20 cellular contexts compared by ENCODE assay signal in genomic region chr4:101251261-101251660, GRCh38.
A peak's percentile ranks its signal among the peaks of the same experiment; 100 is the strongest.
DNase-seq lines count a peak whose midpoint lies in the region; ATAC-seq, FAIRE-seq and TF ChIP-seq lines count a peak whose summit lies in the region.
"Had no signal": no experiment of that assay in that cellular context is flagged by ENCODE, and none has a peak within 500 bp of the region (broad histone marks: within the 10 kb centered on the region; RNA-seq: fewer than 3 reads in every experiment).

No MANE protein-coding gene starts in this region.

- no peaks in the 10 kb centered on the region for H3K4me1 ChIP-seq in kidney (ENCODE audit: control insufficient read depth in 1 of 2, insufficient read depth in 1 of 2, low read depth in 1 of 2, low read length in 2 of 2)

- intact Hi-C loops in activated CD4-positive, alpha-beta T cell treated with anti-CD3 and anti-CD28 coated beads for 36 hours (cut with DNase I, micrococcal nuclease), result no loop called here
- intact Hi-C loops in kidney (cut with DNase I), result no loop called here

- H3K9me3 ChIP-seq in kidney (ENCODE audit: control insufficient read depth in 1 of 2, low read length in 2 of 2), result no peaks in the 10 kb centered on the region

- H3K9ac ChIP-seq in kidney (ENCODE audit: low read length in 2 of 2), result no peak overlapping the region
- H3K9ac ChIP-seq: GM23248 had no signal

- H3K4me3 ChIP-seq in kidney (ENCODE audit: low read length in 2 of 2), result no peak overlapping the region
- H3K4me3 ChIP-seq: GM23248 had no signal

- no peaks in the 10 kb centered on the region for H3K9me3 Mint-ChIP-seq in activated CD4-positive, alpha-beta T cell treated with anti-CD3 and anti-CD28 coated beads for 36 hours (ENCODE audit: low read depth)
- H3K9me3 Mint-ChIP-seq: CD4-positive, alpha-beta memory T cell had no signal

- FAIRE-seq in GM19239 (lab: Jason Lieb, UNC), result peak; percentile 57
- FAIRE-seq in frontal cortex (lab: Jason Lieb, UNC), result peak; percentile 49
- no peak for FAIRE-seq in kidney (lab: Jason Lieb, UNC)
- FAIRE-seq: G401.6, GM12892, H1 had no signal

- no peaks in the 10 kb centered on the region for H3K36me3 ChIP-seq in kidney (ENCODE audit: control insufficient read depth in 1 of 2, insufficient read depth in 2 of 2, low read length in 2 of 2)

- POLR2A ChIA-PET in activated CD4-positive, alpha-beta T cell treated with anti-CD3 and anti-CD28 coated beads for 36 hours (lab: Charles Lee), result no interaction called here

- no peak overlapping the region for H3K4me3 Mint-ChIP-seq in activated CD4-positive, alpha-beta T cell treated with anti-CD3 and anti-CD28 coated beads for 36 hours
- H3K4me3 Mint-ChIP-seq: CD4-positive, alpha-beta memory T cell had no signal

- ATAC-seq in HG03095 (IDR thresholded peaks at IDR 0.05; ENCODE audit: unreplicated experiment), result no peak
- no peak for ATAC-seq in activated CD4-positive, alpha-beta T cell treated with anti-CD3 and anti-CD28 coated beads for 36 hours

- CTCF ChIA-PET in activated CD4-positive, alpha-beta T cell treated with anti-CD3 and anti-CD28 coated beads for 36 hours (lab: Charles Lee), result interaction anchor here (1.4 kb wide), 1 partner anchor 9 kb away, joined by 3 read pairs; no protein-coding TSS in a partner anchor

- TF ChIP-seq CTCF in kidney (IDR thresholded peaks at IDR 0.05; ENCODE audit: borderline replicate concordance, extremely low read depth, insufficient read depth), result no peak

- DNase-seq in GM19239 (ENCODE audit: insufficient read length, low spot score) (no peak), NCI-H748 (lab: John Stamatoyannopoulos, UW; ENCODE audit: unreplicated experiment) (peak; percentile 44), dermis blood vessel endothelial cell (peak; percentile 66), frontal cortex (ENCODE audit: low spot score in 2 of 2) (no peak), kidney (no peak)
- DNase-seq in activated CD4-positive, alpha-beta T cell treated with anti-CD3 and anti-CD28 coated beads for 36 hours, result no peak
- DNase-seq in stimulated activated CD4-positive, alpha-beta T cell treated with anti-CD3 and anti-CD28 coated beads, Interleukin-12 subunit alpha, Interleukin-12 subunit beta, amount 100 ng/mL, for 4 hours, result no peak
- DNase-seq: C1 segment of cervical spinal cord; Calu3; CD4-positive, alpha-beta memory T cell; COR-L47; DMS53; DMS79 treated with DMSO at 0.1 percent for 48 hours; GM23248; H7; HCEC 1CT had no signal

- H3K4me1 Mint-ChIP-seq in activated CD4-positive, alpha-beta T cell treated with anti-CD3 and anti-CD28 coated beads for 36 hours, result peaks cover 10% of the 10 kb centered on the region

- no peak overlapping the region for H3K27ac Mint-ChIP-seq in activated CD4-positive, alpha-beta T cell treated with anti-CD3 and anti-CD28 coated beads for 36 hours
- H3K27ac Mint-ChIP-seq: CD4-positive, alpha-beta memory T cell had no signal

- no peak overlapping the region for H3K27ac ChIP-seq in kidney (ENCODE audit: low read depth in 2 of 2, low read length in 2 of 2)
- H3K27ac ChIP-seq: GM23248 had no signal

- no peaks in the 10 kb centered on the region for H3K36me3 Mint-ChIP-seq in activated CD4-positive, alpha-beta T cell treated with anti-CD3 and anti-CD28 coated beads for 36 hours (ENCODE audit: low read depth)
- H3K36me3 Mint-ChIP-seq: CD4-positive, alpha-beta memory T cell had no signal

- H3K27me3 Mint-ChIP-seq in activated CD4-positive, alpha-beta T cell treated with anti-CD3 and anti-CD28 coated beads for 36 hours, result no peaks in the 10 kb centered on the region
- H3K27me3 Mint-ChIP-seq: CD4-positive, alpha-beta memory T cell had no signal

Comparison
In these comparisons a context has a peak if more than half of its experiments do, and no peak if none do; other contexts are left out.
1. DNase-seq: peak in NCI-H748 (single experiment) and dermis blood vessel endothelial cell (single experiment); none in GM19239 (single experiment), frontal cortex (0 of 2), activated CD4-positive, alpha-beta T cell treated with anti-CD3 and anti-CD28 coated beads for 36 hours (single experiment), kidney (single experiment) and stimulated activated CD4-positive, alpha-beta T cell treated with anti-CD3 and anti-CD28 coated beads, Interleukin-12 subunit alpha, Interleukin-12 subunit beta, amount 100 ng/mL, for 4 hours (single experiment).